1 cellular context compared by ENCODE assay signal in the genomic region with DNA sequence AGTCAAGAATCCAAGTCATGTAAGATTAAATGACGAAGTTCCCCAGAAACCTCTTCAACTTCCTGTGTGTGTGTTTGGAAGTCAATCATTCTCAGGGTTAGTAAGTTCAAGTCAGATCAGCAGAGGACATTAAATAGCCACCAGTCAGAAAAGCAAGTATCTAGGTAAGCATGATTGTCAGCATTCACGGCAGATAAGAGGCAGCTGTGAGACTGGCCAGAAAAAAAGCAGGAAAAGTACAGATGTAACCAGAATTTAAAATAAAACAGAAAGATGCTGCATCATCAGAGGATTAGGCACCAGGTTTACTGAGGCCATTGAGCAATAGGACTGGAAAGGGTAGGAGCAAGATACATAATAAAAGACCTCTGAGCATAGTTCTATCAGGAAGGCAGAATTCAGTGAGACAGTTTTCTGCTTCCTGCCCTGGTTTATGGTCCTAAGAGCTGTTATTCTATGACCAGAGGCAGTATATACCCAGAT.
TF ChIP-seq lines count a peak whose summit lies in the region.

No MANE protein-coding gene starts in this region.

TF ChIP-seq in HepG2, 621 proteins besides CTCF, POLR2A, EP300 and RAD21 (continues in another document):
- TF ChIP-seq NCOA2 (CRISPR knock-in tag; IDR thresholded peaks at IDR 0.05) (peak; percentile 69), KAT8 (CRISPR knock-in tag; IDR thresholded peaks at IDR 0.05) (peak; percentile 58; the same call in 1 of the 2 replicates), SOX13 (IDR thresholded peaks at IDR 0.05) (no peak), SOX13 (CRISPR knock-in tag; conservative IDR thresholded peaks at IDR 0.05 in 1 of 2, IDR thresholded peaks at IDR 0.05 in 1 of 2) (peak in 1 of 2 experiments; percentile 60; a peak in 1 of 4 replicates), MAFG (CRISPR knock-in tag; IDR thresholded peaks at IDR 0.05) (0 out of 2 replicates have a peak, but pooled peaks have one; percentile 14), DMAP1 (CRISPR knock-in tag; IDR thresholded peaks at IDR 0.05) (0 out of 2 replicates have a peak, but pooled peaks have one; percentile 27), CHCHD3 (CRISPR knock-in tag; IDR thresholded peaks at IDR 0.05) (no peak), ASH2L (IDR thresholded peaks at IDR 0.05; ENCODE audit: insufficient read length, low read depth, low read length) (peak; percentile 57), RARA (CRISPR knock-in tag; IDR thresholded peaks at IDR 0.05) (peak; percentile 83), MEIS2 (CRISPR knock-in tag; IDR thresholded peaks at IDR 0.05) (0 out of 2 replicates have a peak, but pooled peaks have one; percentile 58), RXRB (CRISPR knock-in tag; IDR thresholded peaks at IDR 0.05; ENCODE audit: borderline replicate concordance) (peak; percentile 56; the same call in 1 of the 2 replicates), RCOR2 (CRISPR knock-in tag; IDR thresholded peaks at IDR 0.05) (0 out of 2 replicates have a peak, but pooled peaks have one; percentile 35), ZNF782 (CRISPR knock-in tag; IDR thresholded peaks at IDR 0.05; ENCODE audit: borderline replicate concordance) (no peak), BCL6 (CRISPR knock-in tag; IDR thresholded peaks at IDR 0.05) (peak; percentile 29), TEAD3 (CRISPR knock-in tag; optimal IDR thresholded peaks at IDR 0.05; ENCODE audit: borderline replicate concordance) (peak; percentile 67), ZFP41 (CRISPR knock-in tag; IDR thresholded peaks at IDR 0.05; ENCODE audit: borderline replicate concordance) (no peak), TAF1 (CRISPR knock-in tag; IDR thresholded peaks at IDR 0.05) (no peak), SOX6 (IDR thresholded peaks at IDR 0.05) (no peak), SOX6 (CRISPR knock-in tag; IDR thresholded peaks at IDR 0.05) (peak; percentile 74), CREB1 (IDR thresholded peaks at IDR 0.05) (0 out of 2 replicates have a peak, but pooled peaks have one; percentile 13), CREB1 (CRISPR knock-in tag; IDR thresholded peaks at IDR 0.05) (peak; percentile 77), ETV5 (CRISPR knock-in tag; IDR thresholded peaks at IDR 0.05; ENCODE audit: borderline replicate concordance) (peak; percentile 57; the same call in 1 of the 2 replicates), ZFP36L1 (CRISPR knock-in tag; IDR thresholded peaks at IDR 0.05) (0 out of 2 replicates have a peak, but pooled peaks have one; percentile 36), ZFP90 (CRISPR knock-in tag; IDR thresholded peaks at IDR 0.05; ENCODE audit: borderline replicate concordance) (no peak), SALL1 (CRISPR knock-in tag; IDR thresholded peaks at IDR 0.05) (peak; percentile 45; the same call in 1 of the 2 replicates), POGZ (CRISPR knock-in tag; IDR thresholded peaks at IDR 0.05) (peak; percentile 67), NR2F6 (IDR thresholded peaks at IDR 0.05) (peak; percentile 37; the same call in 1 of the 2 replicates), NR2F6 (CRISPR knock-in tag; IDR thresholded peaks at IDR 0.05) (0 out of 2 replicates have a peak, but pooled peaks have one; percentile 16), GFI1 (CRISPR knock-in tag; IDR thresholded peaks at IDR 0.05; ENCODE audit: borderline replicate concordance) (0 out of 2 replicates have a peak, but pooled peaks have one; percentile 37), KLF16 (CRISPR knock-in tag; IDR thresholded peaks at IDR 0.05) (no peak), SIX4 (CRISPR knock-in tag; IDR thresholded peaks at IDR 0.05) (0 out of 2 replicates have a peak, but pooled peaks have one; percentile 27), JUND (CRISPR knock-in tag; IDR thresholded peaks at IDR 0.05) (no peak), GABPA (IDR thresholded peaks at IDR 0.05; ENCODE audit: low read depth, low read length) (no peak), GABPA (CRISPR knock-in tag; IDR thresholded peaks at IDR 0.05; ENCODE audit: low read depth) (peak; percentile 75), ATF1 (CRISPR knock-in tag; IDR thresholded peaks at IDR 0.05) (peak; percentile 65), HNF4G (IDR thresholded peaks at IDR 0.05; ENCODE audit: borderline replicate concordance, low read depth, low read length) (0 out of 2 replicates have a peak, but pooled peaks have one; percentile 27), HNF4G (CRISPR knock-in tag; IDR thresholded peaks at IDR 0.05; ENCODE audit: borderline replicate concordance, low read depth) (no peak), PPARG (CRISPR knock-in tag; conservative IDR thresholded peaks at IDR 0.05) (peak; percentile 32), CHD4 (IDR thresholded peaks at IDR 0.05; ENCODE audit: borderline replicate concordance, low read length) (peak; percentile 52; the same call in 1 of the 2 replicates), MEIS1 (CRISPR knock-in tag; IDR thresholded peaks at IDR 0.05; ENCODE audit: borderline replicate concordance) (no peak), HOXA3 (CRISPR knock-in tag; IDR thresholded peaks at IDR 0.05) (peak; percentile 72), ZMYM4 (CRISPR knock-in tag; IDR thresholded peaks at IDR 0.05) (peak; percentile 78), ZBTB1 (CRISPR knock-in tag; IDR thresholded peaks at IDR 0.05; ENCODE audit: borderline replicate concordance) (no peak), IRF2 (CRISPR knock-in tag; IDR thresholded peaks at IDR 0.05) (peak; percentile 48), ZNF331 (CRISPR knock-in tag; IDR thresholded peaks at IDR 0.05) (peak; percentile 56; the same call in 1 of the 2 replicates), CREM (IDR thresholded peaks at IDR 0.05) (peak; percentile 76), CREM (CRISPR knock-in tag; IDR thresholded peaks at IDR 0.05) (no peak), GATA4 (IDR thresholded peaks at IDR 0.05; ENCODE audit: borderline replicate concordance, low read depth) (peak; percentile 43; the same call in 1 of the 2 replicates), RBFOX2 (IDR thresholded peaks at IDR 0.05; ENCODE audit: low read depth, low read length) (peak; percentile 49), FOXA1 (IDR thresholded peaks at IDR 0.05) (no peak), FOXA1 (CRISPR knock-in tag; IDR thresholded peaks at IDR 0.05) (peak; percentile 69)
- TF ChIP-seq, protein P1, sequence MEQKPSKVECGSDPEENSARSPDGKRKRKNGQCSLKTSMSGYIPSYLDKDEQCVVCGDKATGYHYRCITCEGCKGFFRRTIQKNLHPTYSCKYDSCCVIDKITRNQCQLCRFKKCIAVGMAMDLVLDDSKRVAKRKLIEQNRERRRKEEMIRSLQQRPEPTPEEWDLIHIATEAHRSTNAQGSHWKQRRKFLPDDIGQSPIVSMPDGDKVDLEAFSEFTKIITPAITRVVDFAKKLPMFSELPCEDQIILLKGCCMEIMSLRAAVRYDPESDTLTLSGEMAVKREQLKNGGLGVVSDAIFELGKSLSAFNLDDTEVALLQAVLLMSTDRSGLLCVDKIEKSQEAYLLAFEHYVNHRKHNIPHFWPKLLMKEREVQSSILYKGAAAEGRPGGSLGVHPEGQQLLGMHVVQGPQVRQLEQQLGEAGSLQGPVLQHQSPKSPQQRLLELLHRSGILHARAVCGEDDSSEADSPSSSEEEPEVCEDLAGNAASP (CRISPR knock-in tag; IDR thresholded peaks at IDR 0.05; ENCODE audit: borderline replicate concordance) = peak; percentile 36; the same call in 1 of the 2 replicates
- TF ChIP-seq, protein P2, sequence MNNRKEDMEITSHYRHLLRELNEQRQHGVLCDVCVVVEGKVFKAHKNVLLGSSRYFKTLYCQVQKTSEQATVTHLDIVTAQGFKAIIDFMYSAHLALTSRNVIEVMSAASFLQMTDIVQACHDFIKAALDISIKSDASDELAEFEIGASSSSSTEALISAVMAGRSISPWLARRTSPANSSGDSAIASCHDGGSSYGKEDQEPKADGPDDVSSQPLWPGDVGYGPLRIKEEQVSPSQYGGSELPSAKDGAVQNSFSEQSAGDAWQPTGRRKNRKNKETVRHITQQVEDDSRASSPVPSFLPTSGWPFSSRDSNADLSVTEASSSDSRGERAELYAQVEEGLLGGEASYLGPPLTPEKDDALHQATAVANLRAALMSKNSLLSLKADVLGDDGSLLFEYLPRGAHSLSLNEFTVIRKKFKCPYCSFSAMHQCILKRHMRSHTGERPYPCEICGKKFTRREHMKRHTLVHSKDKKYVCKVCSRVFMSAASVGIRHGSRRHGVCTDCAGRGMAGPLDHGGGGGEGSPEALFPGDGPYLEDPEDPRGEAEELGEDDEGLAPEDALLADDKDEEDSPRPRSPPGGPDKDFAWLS (CRISPR knock-in tag; IDR thresholded peaks at IDR 0.05; ENCODE audit: borderline replicate concordance) = no peak
- TF ChIP-seq, protein P3, sequence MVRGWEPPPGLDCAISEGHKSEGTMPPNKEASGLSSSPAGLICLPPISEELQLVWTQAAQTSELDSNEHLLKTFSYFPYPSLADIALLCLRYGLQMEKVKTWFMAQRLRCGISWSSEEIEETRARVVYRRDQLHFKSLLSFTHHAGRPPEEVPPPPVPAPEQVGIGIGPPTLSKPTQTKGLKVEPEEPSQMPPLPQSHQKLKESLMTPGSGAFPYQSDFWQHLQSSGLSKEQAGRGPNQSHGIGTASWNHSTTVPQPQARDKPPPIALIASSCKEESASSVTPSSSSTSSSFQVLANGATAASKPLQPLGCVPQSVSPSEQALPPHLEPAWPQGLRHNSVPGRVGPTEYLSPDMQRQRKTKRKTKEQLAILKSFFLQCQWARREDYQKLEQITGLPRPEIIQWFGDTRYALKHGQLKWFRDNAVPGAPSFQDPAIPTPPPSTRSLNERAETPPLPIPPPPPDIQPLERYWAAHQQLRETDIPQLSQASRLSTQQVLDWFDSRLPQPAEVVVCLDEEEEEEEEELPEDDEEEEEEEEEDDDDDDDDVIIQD (CRISPR knock-in tag; IDR thresholded peaks at IDR 0.05; ENCODE audit: low read depth) = peak; percentile 79; the same call in 1 of the 2 replicates
- TF ChIP-seq, protein P4, sequence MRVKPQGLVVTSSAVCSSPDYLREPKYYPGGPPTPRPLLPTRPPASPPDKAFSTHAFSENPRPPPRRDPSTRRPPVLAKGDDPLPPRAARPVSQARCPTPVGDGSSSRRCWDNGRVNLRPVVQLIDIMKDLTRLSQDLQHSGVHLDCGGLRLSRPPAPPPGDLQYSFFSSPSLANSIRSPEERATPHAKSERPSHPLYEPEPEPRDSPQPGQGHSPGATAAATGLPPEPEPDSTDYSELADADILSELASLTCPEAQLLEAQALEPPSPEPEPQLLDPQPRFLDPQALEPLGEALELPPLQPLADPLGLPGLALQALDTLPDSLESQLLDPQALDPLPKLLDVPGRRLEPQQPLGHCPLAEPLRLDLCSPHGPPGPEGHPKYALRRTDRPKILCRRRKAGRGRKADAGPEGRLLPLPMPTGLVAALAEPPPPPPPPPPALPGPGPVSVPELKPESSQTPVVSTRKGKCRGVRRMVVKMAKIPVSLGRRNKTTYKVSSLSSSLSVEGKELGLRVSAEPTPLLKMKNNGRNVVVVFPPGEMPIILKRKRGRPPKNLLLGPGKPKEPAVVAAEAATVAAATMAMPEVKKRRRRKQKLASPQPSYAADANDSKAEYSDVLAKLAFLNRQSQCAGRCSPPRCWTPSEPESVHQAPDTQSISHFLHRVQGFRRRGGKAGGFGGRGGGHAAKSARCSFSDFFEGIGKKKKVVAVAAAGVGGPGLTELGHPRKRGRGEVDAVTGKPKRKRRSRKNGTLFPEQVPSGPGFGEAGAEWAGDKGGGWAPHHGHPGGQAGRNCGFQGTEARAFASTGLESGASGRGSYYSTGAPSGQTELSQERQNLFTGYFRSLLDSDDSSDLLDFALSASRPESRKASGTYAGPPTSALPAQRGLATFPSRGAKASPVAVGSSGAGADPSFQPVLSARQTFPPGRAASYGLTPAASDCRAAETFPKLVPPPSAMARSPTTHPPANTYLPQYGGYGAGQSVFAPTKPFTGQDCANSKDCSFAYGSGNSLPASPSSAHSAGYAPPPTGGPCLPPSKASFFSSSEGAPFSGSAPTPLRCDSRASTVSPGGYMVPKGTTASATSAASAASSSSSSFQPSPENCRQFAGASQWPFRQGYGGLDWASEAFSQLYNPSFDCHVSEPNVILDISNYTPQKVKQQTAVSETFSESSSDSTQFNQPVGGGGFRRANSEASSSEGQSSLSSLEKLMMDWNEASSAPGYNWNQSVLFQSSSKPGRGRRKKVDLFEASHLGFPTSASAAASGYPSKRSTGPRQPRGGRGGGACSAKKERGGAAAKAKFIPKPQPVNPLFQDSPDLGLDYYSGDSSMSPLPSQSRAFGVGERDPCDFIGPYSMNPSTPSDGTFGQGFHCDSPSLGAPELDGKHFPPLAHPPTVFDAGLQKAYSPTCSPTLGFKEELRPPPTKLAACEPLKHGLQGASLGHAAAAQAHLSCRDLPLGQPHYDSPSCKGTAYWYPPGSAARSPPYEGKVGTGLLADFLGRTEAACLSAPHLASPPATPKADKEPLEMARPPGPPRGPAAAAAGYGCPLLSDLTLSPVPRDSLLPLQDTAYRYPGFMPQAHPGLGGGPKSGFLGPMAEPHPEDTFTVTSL (CRISPR knock-in tag; IDR thresholded peaks at IDR 0.05; ENCODE audit: borderline replicate concordance) = peak; percentile 84; the same call in 1 of the 2 replicates
- TF ChIP-seq, protein P5, sequence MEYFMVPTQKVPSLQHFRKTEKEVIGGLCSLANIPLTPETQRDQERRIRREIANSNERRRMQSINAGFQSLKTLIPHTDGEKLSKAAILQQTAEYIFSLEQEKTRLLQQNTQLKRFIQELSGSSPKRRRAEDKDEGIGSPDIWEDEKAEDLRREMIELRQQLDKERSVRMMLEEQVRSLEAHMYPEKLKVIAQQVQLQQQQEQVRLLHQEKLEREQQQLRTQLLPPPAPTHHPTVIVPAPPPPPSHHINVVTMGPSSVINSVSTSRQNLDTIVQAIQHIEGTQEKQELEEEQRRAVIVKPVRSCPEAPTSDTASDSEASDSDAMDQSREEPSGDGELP (IDR thresholded peaks at IDR 0.05; ENCODE audit: borderline replicate concordance, low read depth) = peak; percentile 83
- TF ChIP-seq, protein P6, sequence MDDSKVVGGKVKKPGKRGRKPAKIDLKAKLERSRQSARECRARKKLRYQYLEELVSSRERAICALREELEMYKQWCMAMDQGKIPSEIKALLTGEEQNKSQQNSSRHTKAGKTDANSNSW (CRISPR knock-in tag; IDR thresholded peaks at IDR 0.05; ENCODE audit: borderline replicate concordance) = no peak
- TF ChIP-seq, protein P7, sequence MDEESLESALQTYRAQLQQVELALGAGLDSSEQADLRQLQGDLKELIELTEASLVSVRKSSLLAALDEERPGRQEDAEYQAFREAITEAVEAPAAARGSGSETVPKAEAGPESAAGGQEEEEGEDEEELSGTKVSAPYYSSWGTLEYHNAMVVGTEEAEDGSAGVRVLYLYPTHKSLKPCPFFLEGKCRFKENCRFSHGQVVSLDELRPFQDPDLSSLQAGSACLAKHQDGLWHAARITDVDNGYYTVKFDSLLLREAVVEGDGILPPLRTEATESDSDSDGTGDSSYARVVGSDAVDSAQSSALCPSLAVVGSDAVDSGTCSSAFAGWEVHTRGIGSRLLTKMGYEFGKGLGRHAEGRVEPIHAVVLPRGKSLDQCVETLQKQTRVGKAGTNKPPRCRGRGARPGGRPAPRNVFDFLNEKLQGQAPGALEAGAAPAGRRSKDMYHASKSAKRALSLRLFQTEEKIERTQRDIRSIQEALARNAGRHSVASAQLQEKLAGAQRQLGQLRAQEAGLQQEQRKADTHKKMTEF (CRISPR knock-in tag; IDR thresholded peaks at IDR 0.05) = peak; percentile 63
- TF ChIP-seq, protein P8, sequence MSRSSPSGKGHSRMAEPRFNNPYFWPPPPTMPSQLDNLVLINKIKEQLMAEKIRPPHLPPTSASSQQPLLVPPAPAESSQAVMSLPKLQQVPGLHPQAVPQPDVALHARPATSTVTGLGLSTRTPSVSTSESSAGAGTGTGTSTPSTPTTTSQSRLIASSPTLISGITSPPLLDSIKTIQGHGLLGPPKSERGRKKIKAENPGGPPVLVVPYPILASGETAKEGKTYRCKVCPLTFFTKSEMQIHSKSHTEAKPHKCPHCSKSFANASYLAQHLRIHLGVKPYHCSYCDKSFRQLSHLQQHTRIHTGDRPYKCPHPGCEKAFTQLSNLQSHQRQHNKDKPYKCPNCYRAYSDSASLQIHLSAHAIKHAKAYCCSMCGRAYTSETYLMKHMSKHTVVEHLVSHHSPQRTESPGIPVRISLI (CRISPR knock-in tag; IDR thresholded peaks at IDR 0.05; ENCODE audit: borderline replicate concordance) = peak; percentile 78; the same call in 1 of the 2 replicates
